Comparison of ENCODE assay signal across 25 cellular contexts in the genomic region with DNA sequence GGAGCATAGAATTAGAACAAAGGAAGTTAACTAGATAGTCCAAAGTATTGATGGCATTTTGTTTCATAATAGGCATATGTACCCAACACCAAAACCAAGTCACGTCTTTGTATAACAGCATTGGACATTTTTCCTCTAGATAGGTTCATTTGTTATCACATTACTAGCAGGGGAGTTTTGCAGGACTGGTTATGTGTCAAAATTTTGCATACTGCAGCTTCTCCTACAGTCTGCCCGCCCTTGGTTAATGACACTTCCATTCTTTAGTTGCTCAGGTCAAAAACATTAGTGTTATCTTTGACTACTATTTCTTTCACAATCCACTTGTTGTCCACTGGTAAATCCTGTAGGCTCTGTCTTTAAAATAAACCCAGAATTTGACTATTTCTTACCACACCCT. TPM values are rescaled to one million over a fixed set of nuclear protein-coding genes. Genes with fewer than 3 reads are reported as not detected.
A peak's percentile ranks its signal among the peaks of the same experiment; 100 is the strongest.
DNase-seq lines count a peak whose midpoint lies in the region; ATAC-seq, FAIRE-seq and TF ChIP-seq lines count a peak whose summit lies in the region.
"Had no signal": no experiment of that assay in that cellular context is flagged by ENCODE, and none has a peak within 500 bp of the region (broad histone marks: within the 10 kb centered on the region; RNA-seq: fewer than 3 reads in every experiment).

No MANE protein-coding gene starts in this region.

- peaks cover 41 to 64% of the 10 kb centered on the region in 2 donors for H3K36me3 Mint-ChIP-seq in CD4-positive, alpha-beta memory T cell
- H3K36me3 Mint-ChIP-seq in activated B cell treated with CpG ODN at 0.5 μM for 24 hours (ENCODE audit: low read depth) (peaks cover 76% of the 10 kb centered on the region), natural killer cell (no peaks in the 10 kb centered on the region)

- H3K27me3 Mint-ChIP-seq in CD4-positive, alpha-beta memory T cell, result no peaks in the 10 kb centered on the region
- no peaks in the 10 kb centered on the region for H3K27me3 Mint-ChIP-seq in activated B cell treated with CpG ODN at 0.5 μM for 24 hours
- H3K27me3 Mint-ChIP-seq in natural killer cell (ENCODE audit: low read depth in 2 of 2), result no peaks in the 10 kb centered on the region

- CTCF ChIA-PET in CD4-positive, alpha-beta memory T cell (lab: Charles Lee; ENCODE audit: partially characterized antibody), result interaction anchor here (0.9 kb wide), 2 partner anchors 32 to 86 kb away, joined by 3 read pairs; no protein-coding TSS in a partner anchor
- CTCF ChIA-PET in activated B cell treated with CpG ODN at 0.5 μM for 24 hours (lab: Charles Lee), result no interaction called here

- no peaks in the 10 kb centered on the region for H3K9me3 Mint-ChIP-seq in CD4-positive, alpha-beta memory T cell
- H3K9me3 Mint-ChIP-seq in activated B cell treated with CpG ODN at 0.5 μM for 24 hours (no peaks in the 10 kb centered on the region), natural killer cell (no peaks in the 10 kb centered on the region)
- H3K9me3 Mint-ChIP-seq: H9 had no signal

- peak overlapping the region in 4 of 8 donors; percentile 22 to 76 (median 50) for H3K4me3 Mint-ChIP-seq in CD4-positive, alpha-beta memory T cell
- H3K4me3 Mint-ChIP-seq in activated B cell treated with CpG ODN at 0.5 μM for 24 hours (no peak overlapping the region), natural killer cell (no peak overlapping the region)
- H3K4me3 Mint-ChIP-seq: CD14-positive monocyte, H9 had no signal

- no peaks in the 10 kb centered on the region for H3K27me3 ChIP-seq in CD4-positive, alpha-beta memory T cell (ENCODE audit: insufficient read depth, low read length)
- H3K27me3 ChIP-seq in pancreas, result no peaks in the 10 kb centered on the region
- H3K27me3 ChIP-seq: adrenal gland, brain microvascular endothelial cell, foreskin keratinocyte, stomach, tibial artery had no signal

- H3K9me3 ChIP-seq in CD4-positive, alpha-beta memory T cell (ENCODE audit: control insufficient read depth in 1 of 2, low read length in 2 of 2), result no peaks in the 10 kb centered on the region
- no peaks in the 10 kb centered on the region for H3K9me3 ChIP-seq in pancreas
- H3K9me3 ChIP-seq: adrenal gland, stomach, tibial artery had no signal

- intact Hi-C loops in CD4-positive, alpha-beta memory T cell (cut with micrococcal nuclease), result no loop called here
- intact Hi-C loops in activated B cell treated with CpG ODN at 0.5 μM for 24 hours (cut with micrococcal nuclease), result no loop called here
- intact Hi-C loops in natural killer cell (cut with micrococcal nuclease), result no loop called here
- intact Hi-C loops in pancreas (cut with DNase I), result loop anchor here in 1 of 3 donors (10.0 kb wide), 1 partner anchor 76 kb away; a partner anchor contains a TSS

- POLR2A ChIA-PET in CD4-positive, alpha-beta memory T cell (lab: Charles Lee; ENCODE audit: partially characterized antibody), result interaction anchor here (1.0 to 4.6 kb wide), 3 partner anchors 9 to 46 kb away, joined by 4 to 21 read pairs (median 11); a partner anchor contains a TSS
- POLR2A ChIA-PET in activated B cell treated with CpG ODN at 0.5 μM for 24 hours (lab: Charles Lee), result interaction anchor here (0.7 to 1.0 kb wide), 2 partner anchors 8 to 47 kb away, joined by 3 read pairs; no protein-coding TSS in a partner anchor

- no peak for TF ChIP-seq CTCF in activated B cell treated with CpG ODN at 0.5 μM for 24 hours (IDR thresholded peaks at IDR 0.05)
- TF ChIP-seq CTCF in natural killer cell (IDR thresholded peaks at IDR 0.05), result no peak
- TF ChIP-seq CTCF in pancreas (IDR thresholded peaks at IDR 0.05), result no peak

- no peak overlapping the region for H3K4me3 ChIP-seq in CD4-positive, alpha-beta memory T cell (ENCODE audit: low read length in 2 of 2)
- H3K4me3 ChIP-seq in pancreas, result no peak overlapping the region
- H3K4me3 ChIP-seq: adrenal gland, stomach, tibial artery had no signal

- H3K4me1 ChIP-seq in CD4-positive, alpha-beta memory T cell (ENCODE audit: insufficient read depth, low read length), result peaks cover 92% of the 10 kb centered on the region
- H3K4me1 ChIP-seq in pancreas, result peaks cover 0 to 6% (median 3%) of the 10 kb centered on the region in 3 donors

- peak; percentile 50 for ATAC-seq in activated B cell treated with CpG ODN at 0.5 μM for 24 hours (ENCODE audit: low read depth)
- peak in 2 of 3 donors; percentile 44 to 45 for ATAC-seq in natural killer cell
- no peak for ATAC-seq in pancreas

- DNase-seq in CD4-positive, alpha-beta memory T cell, result no peak
- DNase-seq in GM12892 (ENCODE audit: insufficient read length), result no peak
- DNase-seq in activated B cell treated with CpG ODN at 0.5 μM for 24 hours, result no peak
- DNase-seq in natural killer cell, result no peak
- DNase-seq in pancreas, result no peak
- no peak for DNase-seq in NCI-H774 (lab: John Stamatoyannopoulos, UW)
- DNase-seq in NCI-H446 treated with DMSO at 0.1 percent for 48 hours (lab: John Stamatoyannopoulos, UW), result no peak
- no peak for DNase-seq in SHP77 (lab: John Stamatoyannopoulos, UW)
- DNase-seq: activated CD4-positive, alpha-beta T cell treated with anti-CD3 and anti-CD28 coated beads, Interleukin-2, amount 50 U/mL, for 4 hours; activated CD8-positive, alpha-beta memory T cell treated with anti-CD3 and anti-CD28 coated beads, Interleukin-2, amount 50 U/mL, for 4 hours; activated effector memory CD4-positive, alpha-beta T cell treated with anti-CD3 and anti-CD28 coated beads, Interleukin-2, amount 50 U/mL, for 16 hours; adrenal gland; brain microvascular endothelial cell; DMS153; effector memory CD4-positive, alpha-beta T cell; foreskin keratinocyte; H9; NCI-H1105; NCI-H2029; posterior cingulate gyrus; stomach; T-helper 9 cell; tibial artery had no signal

- peak overlapping the region in 6 of 7 donors; percentile 5 to 73 (median 60) for H3K27ac Mint-ChIP-seq in CD4-positive, alpha-beta memory T cell
- H3K27ac Mint-ChIP-seq in activated B cell treated with CpG ODN at 0.5 μM for 24 hours, result peak overlapping the region; percentile 47
- peak overlapping the region; percentile 41 to 66 for H3K27ac Mint-ChIP-seq in natural killer cell

- 82 to 87% methylated on average over 2 of the region's 2 CpGs for WGBS in pancreas, 2 donors

- no peak overlapping the region for H3K27ac ChIP-seq in CD4-positive, alpha-beta memory T cell (ENCODE audit: low read depth, low read length)
- H3K27ac ChIP-seq in pancreas, result no peak overlapping the region
- H3K27ac ChIP-seq: adrenal gland, brain microvascular endothelial cell, stomach, tibial artery had no signal

- peaks cover 69 to 92% (median 82%) of the 10 kb centered on the region in 4 donors for H3K4me1 Mint-ChIP-seq in CD4-positive, alpha-beta memory T cell
- peaks cover 86% of the 10 kb centered on the region for H3K4me1 Mint-ChIP-seq in activated B cell treated with CpG ODN at 0.5 μM for 24 hours
- H3K4me1 Mint-ChIP-seq in natural killer cell, result peaks cover 80 to 81% of the 10 kb centered on the region in 2 donors
- H3K4me1 Mint-ChIP-seq: H9 had no signal

- no peak for TF ChIP-seq POLR2A in GM12892 (IDR thresholded peaks at IDR 0.05; ENCODE audit: low read depth, low read length)

- FAIRE-seq in GM12892 (lab: Jason Lieb, UNC), result peak; percentile 17
- no peak for FAIRE-seq in pancreas (lab: Jason Lieb, UNC)
- FAIRE-seq: colon had no signal

- peaks cover 9% of the 10 kb centered on the region for H3K36me3 ChIP-seq in CD4-positive, alpha-beta memory T cell (ENCODE audit: insufficient read depth, low read length)
- no peaks in the 10 kb centered on the region for H3K36me3 ChIP-seq in pancreas
- H3K36me3 ChIP-seq: adrenal gland had no signal

RNA-seq across cellular contexts. Expression of a gene that starts 8.9 kb away (rescaled TPM):
- 100 to 1,000 TPM; 149 to 157 TPM for total RNA-seq in CD4-positive, alpha-beta memory T cell
- polyA plus RNA-seq in CD4-positive, alpha-beta memory T cell, result 100 to 1,000 TPM; 241 to 296 TPM
- polyA plus RNA-seq in GM12892 (2012; ENCODE audit: missing spikeins), result 216 TPM
- 221 and 227 TPM in 2 replicates for total RNA-seq in activated B cell treated with CpG ODN at 0.5 μM for 24 hours
- 100 to 1,000 TPM; 231 to 244 (median 233) TPM for total RNA-seq in natural killer cell
- total RNA-seq in pancreas, result 10 to 100 TPM; 27.2 to 60.5 (median 34.7) TPM
- 10 to 100 TPM; 27.6 to 32.3 TPM for polyA plus RNA-seq in pancreas

RNA-seq across cellular contexts. Expression of a gene that starts 9.6 kb away (rescaled TPM):
- 10 to 100 TPM; 24.3 to 27.2 TPM for total RNA-seq in CD4-positive, alpha-beta memory T cell
- polyA plus RNA-seq in CD4-positive, alpha-beta memory T cell, result 10 to 100 TPM; 10.9 to 13.8 TPM
- polyA plus RNA-seq in GM12892 (2012; ENCODE audit: missing spikeins), result 4.8 TPM
- total RNA-seq in activated B cell treated with CpG ODN at 0.5 μM for 24 hours (12.4 and 13.8 TPM in 2 replicates), natural killer cell (10 to 100 TPM; 23.5 to 32.3 (median 30.1) TPM), pancreas (10 to 100 TPM in 4 of 6 donors, 1 to 10 TPM in 2; 9.0 to 16.9 (median 11.2) TPM)
- polyA plus RNA-seq in pancreas, result 10 to 100 TPM in 1 of 2 donors, 1 to 10 TPM in 1; 9.5 to 11.6 TPM

RNA-seq across cellular contexts. Expression of a gene that starts 45.9 kb away (rescaled TPM):
- 10 to 100 TPM; 90.6 to 96.1 TPM for total RNA-seq in CD4-positive, alpha-beta memory T cell
- 10 to 100 TPM; 21.8 to 43.6 TPM for polyA plus RNA-seq in CD4-positive, alpha-beta memory T cell
- polyA plus RNA-seq in GM12892 (2012; ENCODE audit: missing spikeins), result 45.1 TPM
- total RNA-seq in activated B cell treated with CpG ODN at 0.5 μM for 24 hours (33.3 and 36.4 TPM in 2 replicates), natural killer cell (100 to 1,000 TPM in 2 of 3 donors, 10 to 100 TPM in 1; 87.9 to 124 (median 119) TPM), pancreas (10 to 100 TPM; 17.7 to 43.5 (median 20.4) TPM)
- 10 to 100 TPM; 75.5 to 89.9 TPM for polyA plus RNA-seq in pancreas

Comparison
In these comparisons a context has a peak if more than half of its experiments do, and no peak if none do; other contexts are left out.
1. ATAC-seq: peak in activated B cell treated with CpG ODN at 0.5 μM for 24 hours (single experiment) and natural killer cell (2 of 3); none in pancreas (0 of 4).
2. Peak in every context shown above with its lines, with median percentiles within 50 percentile points of each other: H3K27ac Mint-ChIP-seq.